ENCODE assay signal across 19 cellular contexts in the genomic region with DNA sequence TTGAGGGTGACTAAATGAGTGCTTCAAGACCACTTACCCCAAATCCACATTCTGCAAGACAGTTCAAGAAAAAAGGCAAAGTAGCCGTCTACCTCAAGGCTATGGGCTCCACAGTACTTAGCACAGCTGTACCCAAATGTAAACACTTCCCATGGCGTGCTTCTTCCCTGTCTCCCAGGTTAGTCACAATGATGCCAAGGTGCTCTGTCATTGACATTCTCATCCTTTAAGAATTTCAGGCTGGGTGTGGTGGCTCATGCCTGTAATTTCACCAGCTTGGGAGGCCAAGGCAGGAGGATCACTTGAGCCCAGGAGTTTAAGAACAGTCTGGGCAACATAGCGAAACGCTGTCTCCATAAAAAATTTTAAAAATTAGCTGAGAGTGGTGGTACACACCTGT. TPM values are rescaled to one million over a fixed set of nuclear protein-coding genes. Genes with fewer than 3 reads are reported as not detected.
DNase-seq lines count a peak whose midpoint lies in the region; ATAC-seq and TF ChIP-seq lines count a peak whose summit lies in the region.
"Had no signal": no experiment of that assay in that cellular context is flagged by ENCODE, and none has a peak within 500 bp of the region (broad histone marks: within the 10 kb centered on the region; RNA-seq: fewer than 3 reads in every experiment).

No MANE protein-coding gene starts in this region.

- no peaks in the 10 kb centered on the region for H3K27me3 Mint-ChIP-seq in T-helper 2 cell treated with Interferon-gamma antibody and Interleukin-4, amounts not matched to agents 5 μg/mL and 100 μg/mL, for 36 hours (ENCODE audit: low read depth)
- no peaks in the 10 kb centered on the region for H3K27me3 Mint-ChIP-seq in central memory CD8-positive, alpha-beta T cell

- no peak for TF ChIP-seq EP300 in upper lobe of left lung (IDR thresholded peaks at IDR 0.05)

- H3K4me1 ChIP-seq in upper lobe of left lung, result peaks cover 9 to 22% (median 16%) of the 10 kb centered on the region in 4 donors
- H3K4me1 ChIP-seq: colonic mucosa had no signal

- peaks cover 41% of the 10 kb centered on the region for H3K36me3 ChIP-seq in MG63
- peaks cover 0 to 8% (median 0%) of the 10 kb centered on the region in 4 donors for H3K36me3 ChIP-seq in upper lobe of left lung
- H3K36me3 ChIP-seq: colonic mucosa had no signal

- H3K9me3 ChIP-seq in MG63 (no peaks in the 10 kb centered on the region), upper lobe of left lung (no peaks in the 10 kb centered on the region)
- H3K9me3 ChIP-seq: Caco-2, colonic mucosa, esophagus muscularis mucosa had no signal

- peaks cover 39% of the 10 kb centered on the region for H3K4me1 Mint-ChIP-seq in T-helper 2 cell treated with Interferon-gamma antibody and Interleukin-4, amounts not matched to agents 5 μg/mL and 100 μg/mL, for 36 hours (ENCODE audit: low read depth)
- peaks cover 40% of the 10 kb centered on the region for H3K4me1 Mint-ChIP-seq in central memory CD8-positive, alpha-beta T cell

- peak overlapping the region; percentile 60 for H3K4me3 Mint-ChIP-seq in T-helper 2 cell treated with Interferon-gamma antibody and Interleukin-4, amounts not matched to agents 5 μg/mL and 100 μg/mL, for 36 hours
- H3K4me3 Mint-ChIP-seq in central memory CD8-positive, alpha-beta T cell, result no peak overlapping the region

- no peak overlapping the region for H3K27ac Mint-ChIP-seq in T-helper 2 cell treated with Interferon-gamma antibody and Interleukin-4, amounts not matched to agents 5 μg/mL and 100 μg/mL, for 36 hours
- peak overlapping the region; percentile 27 for H3K27ac Mint-ChIP-seq in central memory CD8-positive, alpha-beta T cell (ENCODE audit: low read depth)

- no peak for ATAC-seq in central memory CD8-positive, alpha-beta T cell (replicated peaks; ENCODE audit: extremely low read depth, poor library complexity, severe bottlenecking)
- no peak for ATAC-seq in upper lobe of left lung (ENCODE audit: low FRiP score in 2 of 2)
- ATAC-seq: K562 had no signal

- no peak overlapping the region for H3K4me3 ChIP-seq in MG63
- H3K4me3 ChIP-seq in upper lobe of left lung, result no peak overlapping the region
- H3K4me3 ChIP-seq: colonic mucosa, esophagus muscularis mucosa, K562, skin epidermis had no signal

- no peak overlapping the region for H3K27ac ChIP-seq in upper lobe of left lung
- H3K27ac ChIP-seq: colonic mucosa, esophagus muscularis mucosa, WERI-Rb-1 had no signal

- 96 to 97% methylated on average over 4 of the region's 4 CpGs for WGBS in upper lobe of left lung, 2 donors

- no peak for TF ChIP-seq POLR2A in upper lobe of left lung (IDR thresholded peaks at IDR 0.05)

- DNase-seq in T-helper 2 cell treated with Interferon-gamma antibody and Interleukin-4, amounts not matched to agents 5 μg/mL and 100 μg/mL, for 36 hours (ENCODE audit: low spot score), result no peak
- DNase-seq in T-helper 2 cell, result no peak
- DNase-seq in MG63, result peak; percentile 16
- no peak for DNase-seq in central memory CD8-positive, alpha-beta T cell (ENCODE audit: low spot score in 2 of 2)
- DNase-seq in renal cortical epithelial cell (ENCODE audit: low read depth), result peak; percentile 41
- no peak for DNase-seq in stimulated activated CD4-positive, alpha-beta T cell treated with anti-CD3 and anti-CD28 coated beads, Interleukin-4, amount 100 ng/mL, for 1 hour
- DNase-seq in GM19240 (ENCODE audit: insufficient read length, low spot score), result no peak
- no peak for DNase-seq in upper lobe of left lung
- DNase-seq: activated CD8-positive, alpha-beta memory T cell treated with anti-CD3 and anti-CD28 coated beads, Interleukin-2, amount 50 U/mL, for 4 hours; Caco-2; colonic mucosa; NCI-H187 treated with DMSO at 0.1 percent for 48 hours; NCI-H526 treated with DMSO at 0.1 percent for 48 hours; nucleus accumbens; SHP77 treated with DMSO at 0.1 percent for 48 hours; WERI-Rb-1 had no signal

- no peaks in the 10 kb centered on the region for H3K9me3 Mint-ChIP-seq in T-helper 2 cell treated with Interferon-gamma antibody and Interleukin-4, amounts not matched to agents 5 μg/mL and 100 μg/mL, for 36 hours
- H3K9me3 Mint-ChIP-seq in central memory CD8-positive, alpha-beta T cell, result no peaks in the 10 kb centered on the region

- no peak for TF ChIP-seq CTCF in upper lobe of left lung (IDR thresholded peaks at IDR 0.05)

- no peaks in the 10 kb centered on the region for H3K27me3 ChIP-seq in MG63
- H3K27me3 ChIP-seq in upper lobe of left lung, result no peaks in the 10 kb centered on the region
- H3K27me3 ChIP-seq: colonic mucosa, esophagus muscularis mucosa had no signal

- H3K36me3 Mint-ChIP-seq in T-helper 2 cell treated with Interferon-gamma antibody and Interleukin-4, amounts not matched to agents 5 μg/mL and 100 μg/mL, for 36 hours (ENCODE audit: low read depth), result peaks cover 37% of the 10 kb centered on the region
- H3K36me3 Mint-ChIP-seq in central memory CD8-positive, alpha-beta T cell (ENCODE audit: insufficient read depth), result peaks cover 2% of the 10 kb centered on the region

RNA-seq across cellular contexts. Expression of gene CERS5, which starts 51.2 kb away (rescaled TPM):
- total RNA-seq in MG63 (2014; rRNA removed; shearing (Covaris generic); ENCODE audit: low replicate concordance), result 38.6 and 40.3 TPM in 2 replicates
- 55.8 and 63.7 TPM in 2 replicates for total RNA-seq in renal cortical epithelial cell
- 10 to 100 TPM; 21.0 to 40.4 (median 35.8) TPM for total RNA-seq in upper lobe of left lung

Comparison
In these comparisons a context has a peak if more than half of its experiments do, and no peak if none do; other contexts are left out.
1. DNase-seq: peak in MG63 (single experiment) and renal cortical epithelial cell (single experiment); none in T-helper 2 cell treated with Interferon-gamma antibody and Interleukin-4, amounts not matched to agents 5 μg/mL and 100 μg/mL, for 36 hours (single experiment), T-helper 2 cell (0 of 5), central memory CD8-positive, alpha-beta T cell (0 of 2), stimulated activated CD4-positive, alpha-beta T cell treated with anti-CD3 and anti-CD28 coated beads, Interleukin-4, amount 100 ng/mL, for 1 hour (single experiment), GM19240 (single experiment) and upper lobe of left lung (0 of 2).